ENCODE assay signal across 1 cellular context in the genomic region with DNA sequence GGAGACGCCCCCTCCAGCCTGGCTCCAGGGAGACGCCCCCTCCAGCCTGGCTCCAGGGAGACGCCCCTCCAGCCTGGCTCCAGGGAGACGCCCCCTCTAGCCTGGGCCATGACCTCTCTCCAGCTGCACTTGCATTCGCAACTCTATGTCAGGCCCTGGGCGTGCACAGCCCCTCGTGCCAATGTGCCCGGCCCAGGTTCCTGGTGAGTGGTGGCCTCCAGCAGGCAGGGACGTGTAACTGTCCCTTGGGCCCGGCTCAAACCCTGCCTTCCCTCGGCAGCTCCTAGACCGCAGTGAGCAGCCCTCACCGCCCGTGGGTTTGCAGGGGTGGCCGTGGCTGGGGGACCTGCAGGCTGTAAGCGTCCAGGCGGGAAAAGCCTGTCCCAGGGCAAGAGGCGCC.
TF ChIP-seq lines count a peak whose summit lies in the region.

No MANE protein-coding gene starts in this region.

TF ChIP-seq in GM23338, 12 proteins besides CTCF, POLR2A, EP300 and RAD21 (continued from another document):
- TF ChIP-seq, protein P1, sequence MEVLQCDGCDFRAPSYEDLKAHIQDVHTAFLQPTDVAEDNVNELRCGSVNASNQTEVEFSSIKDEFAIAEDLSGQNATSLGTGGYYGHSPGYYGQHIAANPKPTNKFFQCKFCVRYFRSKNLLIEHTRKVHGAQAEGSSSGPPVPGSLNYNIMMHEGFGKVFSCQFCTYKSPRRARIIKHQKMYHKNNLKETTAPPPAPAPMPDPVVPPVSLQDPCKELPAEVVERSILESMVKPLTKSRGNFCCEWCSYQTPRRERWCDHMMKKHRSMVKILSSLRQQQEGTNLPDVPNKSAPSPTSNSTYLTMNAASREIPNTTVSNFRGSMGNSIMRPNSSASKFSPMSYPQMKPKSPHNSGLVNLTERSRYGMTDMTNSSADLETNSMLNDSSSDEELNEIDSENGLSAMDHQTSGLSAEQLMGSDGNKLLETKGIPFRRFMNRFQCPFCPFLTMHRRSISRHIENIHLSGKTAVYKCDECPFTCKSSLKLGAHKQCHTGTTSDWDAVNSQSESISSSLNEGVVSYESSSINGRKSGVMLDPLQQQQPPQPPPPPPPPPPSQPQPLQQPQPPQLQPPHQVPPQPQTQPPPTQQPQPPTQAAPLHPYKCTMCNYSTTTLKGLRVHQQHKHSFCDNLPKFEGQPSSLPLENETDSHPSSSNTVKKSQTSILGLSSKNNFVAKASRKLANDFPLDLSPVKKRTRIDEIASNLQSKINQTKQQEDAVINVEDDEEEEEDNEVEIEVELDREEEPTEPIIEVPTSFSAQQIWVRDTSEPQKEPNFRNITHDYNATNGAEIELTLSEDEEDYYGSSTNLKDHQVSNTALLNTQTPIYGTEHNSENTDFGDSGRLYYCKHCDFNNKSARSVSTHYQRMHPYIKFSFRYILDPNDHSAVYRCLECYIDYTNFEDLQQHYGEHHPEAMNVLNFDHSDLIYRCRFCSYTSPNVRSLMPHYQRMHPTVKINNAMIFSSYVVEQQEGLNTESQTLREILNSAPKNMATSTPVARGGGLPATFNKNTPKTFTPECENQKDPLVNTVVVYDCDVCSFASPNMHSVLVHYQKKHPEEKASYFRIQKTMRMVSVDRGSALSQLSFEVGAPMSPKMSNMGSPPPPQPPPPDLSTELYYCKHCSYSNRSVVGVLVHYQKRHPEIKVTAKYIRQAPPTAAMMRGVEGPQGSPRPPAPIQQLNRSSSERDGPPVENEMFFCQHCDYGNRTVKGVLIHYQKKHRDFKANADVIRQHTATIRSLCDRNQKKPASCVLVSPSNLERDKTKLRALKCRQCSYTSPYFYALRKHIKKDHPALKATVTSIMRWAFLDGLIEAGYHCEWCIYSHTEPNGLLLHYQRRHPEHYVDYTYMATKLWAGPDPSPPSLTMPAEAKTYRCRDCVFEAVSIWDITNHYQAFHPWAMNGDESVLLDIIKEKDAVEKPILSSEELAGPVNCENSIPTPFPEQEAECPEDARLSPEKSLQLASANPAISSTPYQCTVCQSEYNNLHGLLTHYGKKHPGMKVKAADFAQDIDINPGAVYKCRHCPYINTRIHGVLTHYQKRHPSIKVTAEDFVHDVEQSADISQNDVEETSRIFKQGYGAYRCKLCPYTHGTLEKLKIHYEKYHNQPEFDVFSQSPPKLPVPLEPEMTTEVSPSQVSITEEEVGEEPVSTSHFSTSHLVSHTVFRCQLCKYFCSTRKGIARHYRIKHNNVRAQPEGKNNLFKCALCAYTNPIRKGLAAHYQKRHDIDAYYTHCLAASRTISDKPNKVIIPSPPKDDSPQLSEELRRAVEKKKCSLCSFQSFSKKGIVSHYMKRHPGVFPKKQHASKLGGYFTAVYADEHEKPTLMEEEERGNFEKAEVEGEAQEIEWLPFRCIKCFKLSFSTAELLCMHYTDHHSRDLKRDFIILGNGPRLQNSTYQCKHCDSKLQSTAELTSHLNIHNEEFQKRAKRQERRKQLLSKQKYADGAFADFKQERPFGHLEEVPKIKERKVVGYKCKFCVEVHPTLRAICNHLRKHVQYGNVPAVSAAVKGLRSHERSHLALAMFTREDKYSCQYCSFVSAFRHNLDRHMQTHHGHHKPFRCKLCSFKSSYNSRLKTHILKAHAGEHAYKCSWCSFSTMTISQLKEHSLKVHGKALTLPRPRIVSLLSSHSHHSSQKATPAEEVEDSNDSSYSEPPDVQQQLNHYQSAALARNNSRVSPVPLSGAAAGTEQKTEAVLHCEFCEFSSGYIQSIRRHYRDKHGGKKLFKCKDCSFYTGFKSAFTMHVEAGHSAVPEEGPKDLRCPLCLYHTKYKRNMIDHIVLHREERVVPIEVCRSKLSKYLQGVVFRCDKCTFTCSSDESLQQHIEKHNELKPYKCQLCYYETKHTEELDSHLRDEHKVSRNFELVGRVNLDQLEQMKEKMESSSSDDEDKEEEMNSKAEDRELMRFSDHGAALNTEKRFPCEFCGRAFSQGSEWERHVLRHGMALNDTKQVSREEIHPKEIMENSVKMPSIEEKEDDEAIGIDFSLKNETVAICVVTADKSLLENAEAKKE (CRISPR knock-in tag; IDR thresholded peaks at IDR 0.05) = no peak
- TF ChIP-seq, protein P2, sequence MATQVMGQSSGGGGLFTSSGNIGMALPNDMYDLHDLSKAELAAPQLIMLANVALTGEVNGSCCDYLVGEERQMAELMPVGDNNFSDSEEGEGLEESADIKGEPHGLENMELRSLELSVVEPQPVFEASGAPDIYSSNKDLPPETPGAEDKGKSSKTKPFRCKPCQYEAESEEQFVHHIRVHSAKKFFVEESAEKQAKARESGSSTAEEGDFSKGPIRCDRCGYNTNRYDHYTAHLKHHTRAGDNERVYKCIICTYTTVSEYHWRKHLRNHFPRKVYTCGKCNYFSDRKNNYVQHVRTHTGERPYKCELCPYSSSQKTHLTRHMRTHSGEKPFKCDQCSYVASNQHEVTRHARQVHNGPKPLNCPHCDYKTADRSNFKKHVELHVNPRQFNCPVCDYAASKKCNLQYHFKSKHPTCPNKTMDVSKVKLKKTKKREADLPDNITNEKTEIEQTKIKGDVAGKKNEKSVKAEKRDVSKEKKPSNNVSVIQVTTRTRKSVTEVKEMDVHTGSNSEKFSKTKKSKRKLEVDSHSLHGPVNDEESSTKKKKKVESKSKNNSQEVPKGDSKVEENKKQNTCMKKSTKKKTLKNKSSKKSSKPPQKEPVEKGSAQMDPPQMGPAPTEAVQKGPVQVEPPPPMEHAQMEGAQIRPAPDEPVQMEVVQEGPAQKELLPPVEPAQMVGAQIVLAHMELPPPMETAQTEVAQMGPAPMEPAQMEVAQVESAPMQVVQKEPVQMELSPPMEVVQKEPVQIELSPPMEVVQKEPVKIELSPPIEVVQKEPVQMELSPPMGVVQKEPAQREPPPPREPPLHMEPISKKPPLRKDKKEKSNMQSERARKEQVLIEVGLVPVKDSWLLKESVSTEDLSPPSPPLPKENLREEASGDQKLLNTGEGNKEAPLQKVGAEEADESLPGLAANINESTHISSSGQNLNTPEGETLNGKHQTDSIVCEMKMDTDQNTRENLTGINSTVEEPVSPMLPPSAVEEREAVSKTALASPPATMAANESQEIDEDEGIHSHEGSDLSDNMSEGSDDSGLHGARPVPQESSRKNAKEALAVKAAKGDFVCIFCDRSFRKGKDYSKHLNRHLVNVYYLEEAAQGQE (IDR thresholded peaks at IDR 0.05; ENCODE audit: unreplicated experiment) = no peak
- TF ChIP-seq, protein P3, sequence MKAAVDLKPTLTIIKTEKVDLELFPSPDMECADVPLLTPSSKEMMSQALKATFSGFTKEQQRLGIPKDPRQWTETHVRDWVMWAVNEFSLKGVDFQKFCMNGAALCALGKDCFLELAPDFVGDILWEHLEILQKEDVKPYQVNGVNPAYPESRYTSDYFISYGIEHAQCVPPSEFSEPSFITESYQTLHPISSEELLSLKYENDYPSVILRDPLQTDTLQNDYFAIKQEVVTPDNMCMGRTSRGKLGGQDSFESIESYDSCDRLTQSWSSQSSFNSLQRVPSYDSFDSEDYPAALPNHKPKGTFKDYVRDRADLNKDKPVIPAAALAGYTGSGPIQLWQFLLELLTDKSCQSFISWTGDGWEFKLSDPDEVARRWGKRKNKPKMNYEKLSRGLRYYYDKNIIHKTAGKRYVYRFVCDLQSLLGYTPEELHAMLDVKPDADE (IDR thresholded peaks at IDR 0.05) = no peak
TF ChIP-seq in GM23338: peak in this region for 0.
